8 cellular contexts compared by ENCODE assay signal in genomic region chr3:177201707-177202397, GRCh38. TPM values are rescaled to one million over a fixed set of nuclear protein-coding genes. Genes with fewer than 3 reads are reported as not detected.
DNase-seq lines count a peak whose midpoint lies in the region; ATAC-seq, FAIRE-seq and TF ChIP-seq lines count a peak whose summit lies in the region.

No MANE protein-coding gene starts in this region.

- H3K4me1 ChIP-seq in transverse colon, result peaks cover 16 to 37% (median 18%) of the 10 kb centered on the region in 4 donors

- H3K4me3 ChIP-seq in transverse colon, result no peak overlapping the region

- H3K27me3 Mint-ChIP-seq in T-helper 1 cell treated with Interleukin-12 subunit alpha and Interleukin-12 subunit beta and Interleukin-4 antibody, amounts not matched to agents 30 μg/mL and 1 μg/mL, for 36 hours (ENCODE audit: low read depth), result no peaks in the 10 kb centered on the region
- no peaks in the 10 kb centered on the region for H3K27me3 Mint-ChIP-seq in effector memory CD8-positive, alpha-beta T cell

- TF ChIP-seq CTCF in transverse colon (IDR thresholded peaks at IDR 0.05), result no peak

- TF ChIP-seq EP300 in transverse colon (IDR thresholded peaks at IDR 0.05; ENCODE audit: low read depth), result no peak

- H3K4me3 Mint-ChIP-seq in T-helper 1 cell treated with Interleukin-12 subunit alpha and Interleukin-12 subunit beta and Interleukin-4 antibody, amounts not matched to agents 30 μg/mL and 1 μg/mL, for 36 hours, result peak overlapping the region; percentile 65
- peak overlapping the region; percentile 57 to 70 for H3K4me3 Mint-ChIP-seq in effector memory CD8-positive, alpha-beta T cell

- DNase-seq in GM19239 (ENCODE audit: insufficient read length, low spot score) (peak; percentile 70), transverse colon (peak; percentile 42), DMS53 (lab: John Stamatoyannopoulos, UW) (no peak), nucleus accumbens (lab: John Stamatoyannopoulos, UW) (no peak), NCI-H524 (lab: John Stamatoyannopoulos, UW) (no peak)
- DNase-seq in effector memory CD8-positive, alpha-beta T cell, result peak; percentile 41 to 53 (median 48)

- no peaks in the 10 kb centered on the region for H3K9me3 Mint-ChIP-seq in T-helper 1 cell treated with Interleukin-12 subunit alpha and Interleukin-12 subunit beta and Interleukin-4 antibody, amounts not matched to agents 30 μg/mL and 1 μg/mL, for 36 hours
- no peaks in the 10 kb centered on the region for H3K9me3 Mint-ChIP-seq in effector memory CD8-positive, alpha-beta T cell

- FAIRE-seq in GM19239 (lab: Jason Lieb, UNC), result peak; percentile 99

- H3K9me3 ChIP-seq in transverse colon, result no peaks in the 10 kb centered on the region

- H3K27ac Mint-ChIP-seq in T-helper 1 cell treated with Interleukin-12 subunit alpha and Interleukin-12 subunit beta and Interleukin-4 antibody, amounts not matched to agents 30 μg/mL and 1 μg/mL, for 36 hours, result peak overlapping the region; percentile 85
- peak overlapping the region; percentile 55 to 62 for H3K27ac Mint-ChIP-seq in effector memory CD8-positive, alpha-beta T cell

- 67 to 70% methylated on average over 7 to 8 of the region's 8 CpGs for WGBS in transverse colon (ENCODE audit: low coverage in 1 of 2), 2 donors

- no peaks in the 10 kb centered on the region for H3K36me3 ChIP-seq in transverse colon

- H3K4me1 Mint-ChIP-seq in T-helper 1 cell treated with Interleukin-12 subunit alpha and Interleukin-12 subunit beta and Interleukin-4 antibody, amounts not matched to agents 30 μg/mL and 1 μg/mL, for 36 hours (ENCODE audit: low read depth), result peaks cover 47% of the 10 kb centered on the region
- peaks cover 19 to 25% of the 10 kb centered on the region in 2 donors for H3K4me1 Mint-ChIP-seq in effector memory CD8-positive, alpha-beta T cell (ENCODE audit: low read depth in 2 of 2)

- H3K27me3 ChIP-seq in transverse colon, result no peaks in the 10 kb centered on the region

- in situ Hi-C loops in transverse colon (cut with MboI; ENCODE audit: low pct_ligation_motif_present in 1 of 4, low pct_unique_long_range_greater_than_20kb in 1 of 4, low sequenced_read_pairs in 3 of 4), result loop anchor here in 1 of 4 donors (10.0 to 25.0 kb wide), 2 partner anchors 93 to 885 kb away; no protein-coding TSS in a partner anchor

- TF ChIP-seq POLR2A in transverse colon (IDR thresholded peaks at IDR 0.05), result no peak

- ATAC-seq in HG03103 (IDR thresholded peaks at IDR 0.05; ENCODE audit: low read depth, unreplicated experiment), result peak; percentile 61
- ATAC-seq in effector memory CD8-positive, alpha-beta T cell (replicated peaks), result peak; percentile 56

- intact Hi-C loops in transverse colon (cut with DNase I; ENCODE audit: low total_unique reads), result no loop called here

- peak overlapping the region in 3 of 4 donors; percentile 32 to 100 (median 54) for H3K27ac ChIP-seq in transverse colon

- H3K36me3 Mint-ChIP-seq in T-helper 1 cell treated with Interleukin-12 subunit alpha and Interleukin-12 subunit beta and Interleukin-4 antibody, amounts not matched to agents 30 μg/mL and 1 μg/mL, for 36 hours (ENCODE audit: low read depth), result no peaks in the 10 kb centered on the region
- peaks cover 24% of the 10 kb centered on the region for H3K36me3 Mint-ChIP-seq in effector memory CD8-positive, alpha-beta T cell (ENCODE audit: insufficient read depth)

RNA-seq across cellular contexts. Expression of gene TBL1XR1, which starts 4.6 kb away (rescaled TPM):
- total RNA-seq in transverse colon, result 100 to 1,000 TPM in 1 of 4 donors, 10 to 100 TPM in 3; 39.4 to 131 (median 68.1) TPM

Comparison
In these comparisons a context has a peak if more than half of its experiments do, and no peak if none do; other contexts are left out.
1. DNase-seq: peak in GM19239 (single experiment), effector memory CD8-positive, alpha-beta T cell (3 of 3) and transverse colon (single experiment); none in DMS53 (single experiment), nucleus accumbens (0 of 56) and NCI-H524 (0 of 2).